Comparison of ENCODE assay signal across 11 cellular contexts in genomic region chr7:104127204-104127603, GRCh38.
"Had no signal": no experiment of that assay in that cellular context is flagged by ENCODE, and none has a peak within 500 bp of the region (broad histone marks: within the 10 kb centered on the region; RNA-seq: fewer than 3 reads in every experiment).

No MANE protein-coding gene starts in this region.

- H3K27ac ChIP-seq: brain microvascular endothelial cell had no signal

- DNase-seq: activated CD4-positive, alpha-beta T cell treated with anti-CD3 and anti-CD28 coated beads, Interleukin-2, amount 50 U/mL, for 1 hour; activated CD8-positive, alpha-beta memory T cell treated with anti-CD3 and anti-CD28 coated beads for 24 hours; activated naive CD8-positive, alpha-beta T cell treated with anti-CD3 and anti-CD28 coated beads, Interleukin-2, amount 10 ng/mL, durations not matched to agents 7 days and 5 days; anterior cingulate cortex; brain microvascular endothelial cell; effector memory CD4-positive, alpha-beta T cell; foreskin fibroblast; immature natural killer cell; nucleus accumbens; posterior cingulate gyrus; stimulated activated CD4-positive, alpha-beta T cell treated with anti-CD3 and anti-CD28 coated beads, Interleukin-2, amount 100 ng/mL, for 48 hours had no signal

- H3K27me3 ChIP-seq: brain microvascular endothelial cell had no signal

- H3K36me3 ChIP-seq: brain microvascular endothelial cell had no signal
